In the genomic region with DNA sequence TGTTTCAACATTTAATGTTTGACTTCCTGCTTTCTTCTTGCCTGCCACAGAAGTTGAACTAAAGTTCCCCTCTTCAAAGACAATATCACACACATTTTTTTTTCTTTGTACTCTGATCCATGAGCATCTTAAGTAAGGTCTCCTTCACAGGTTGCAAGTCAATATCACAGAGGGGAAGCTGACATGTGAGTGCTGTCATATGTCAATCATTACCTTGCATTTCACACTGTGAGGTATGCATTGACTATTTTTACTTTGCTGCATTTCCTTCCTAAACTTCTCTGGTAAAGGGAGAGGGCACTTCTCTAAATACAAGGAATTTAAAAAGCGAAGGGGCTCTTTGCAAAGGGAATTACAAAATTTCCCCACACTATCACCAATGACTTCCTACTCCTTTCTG, we compare ENCODE assay signal across 22 cellular contexts.
"Had no signal": no experiment of that assay in that cellular context is flagged by ENCODE, and none has a peak within 500 bp of the region (broad histone marks: within the 10 kb centered on the region; RNA-seq: fewer than 3 reads in every experiment).

No MANE protein-coding gene starts in this region.

- H3K27ac ChIP-seq: gastrocnemius medialis, neutrophil, right lobe of liver, testis, transverse colon had no signal

- DNase-seq: activated CD4-positive, alpha-beta memory T cell treated with anti-CD3 and anti-CD28 coated beads, Interleukin-2, amount 10 ng/mL, durations not matched to agents 7 days and 5 days; activated CD4-positive, alpha-beta T cell treated with anti-CD3 and anti-CD28 coated beads for 1 hour; activated CD4-positive, alpha-beta T cell treated with anti-CD3 and anti-CD28 coated beads, Interleukin-2, amount 10 ng/mL, durations not matched to agents 7 days and 5 days; activated CD8-positive, alpha-beta memory T cell treated with anti-CD3 and anti-CD28 coated beads, Interleukin-2, amount 50 U/mL, for 48 hours; activated naive CD4-positive, alpha-beta T cell; activated T-cell treated with anti-CD3 and anti-CD28 coated beads, Interleukin-2, amount 50 U/mL, for 24 hours; anterior cingulate cortex; effector CD4-positive, alpha-beta T cell; gastrocnemius medialis; glutamatergic neuron; left cardiac atrium; left ventricle myocardium superior; mucosa of descending colon; right lobe of liver; stimulated activated CD4-positive, alpha-beta T cell treated with anti-CD3 and anti-CD28 coated beads, Interleukin-4, amount 100 ng/mL, for 1 hour; stimulated activated naive CD8-positive, alpha-beta T cell treated with anti-CD3 and anti-CD28 coated beads, Interleukin-15, Interleukin-2, amounts not matched to agents 100 U/mL and 50 U/mL, for 24 hours; testis; transverse colon had no signal

- H3K27me3 ChIP-seq: gastrocnemius medialis, neutrophil, right lobe of liver, testis, transverse colon had no signal

- H3K36me3 ChIP-seq: gastrocnemius medialis, neutrophil, right lobe of liver, transverse colon had no signal

- H3K4me1 ChIP-seq: gastrocnemius medialis, right lobe of liver, testis, transverse colon had no signal

- H3K4me3 ChIP-seq: gastrocnemius medialis, mucosa of descending colon, right lobe of liver, testis, transverse colon had no signal

- ATAC-seq: activated naive CD4-positive, alpha-beta T cell treated with anti-CD3 and anti-CD28 coated beads, Interleukin-2, amount 50 U/mL, for 72 hours; activated T-helper 17 cell treated with anti-CD3 and anti-CD28 coated beads, Interleukin-2, amount 50 U/mL, for 72 hours; gastrocnemius medialis; left cardiac atrium; left ventricle myocardium superior; mucosa of descending colon; right lobe of liver; stimulated activated naive CD8-positive, alpha-beta T cell treated with anti-CD3 and anti-CD28 coated beads, Interleukin-15, Interleukin-2, amounts not matched to agents 100 U/mL and 50 U/mL, for 24 hours; WTC11 had no signal

- H3K9me3 ChIP-seq: gastrocnemius medialis, mucosa of descending colon, neutrophil, right lobe of liver, testis, transverse colon had no signal
